ENCODE assay signal across 9 cellular contexts in genomic region chr7:143816471-143817140, GRCh38. TPM values are rescaled to one million over a fixed set of nuclear protein-coding genes. Genes with fewer than 3 reads are reported as not detected.
DNase-seq lines count a peak whose midpoint lies in the region; ATAC-seq and TF ChIP-seq lines count a peak whose summit lies in the region.
"Not testable (repeated sequence)": the region's sequence is repeated elsewhere in the genome, so short reads cannot be mapped to it uniquely, and the experiment has no call there.
"Had no signal": no experiment of that assay in that cellular context is flagged by ENCODE, and none has a peak within 500 bp of the region (broad histone marks: within the 10 kb centered on the region; RNA-seq: fewer than 3 reads in every experiment).

No MANE protein-coding gene starts in this region.

- H3K9me3 ChIP-seq in body of pancreas, right lobe of liver: not testable (repeated sequence)

- intact Hi-C loops in body of pancreas (cut with DNase I); right lobe of liver (cut with DNase I): not testable (repeated sequence)

- H3K27me3 ChIP-seq in body of pancreas, right lobe of liver: not testable (repeated sequence)

- WGBS in body of pancreas, 2 donors, result 65% methylated on average over 2 of the region's 8 CpGs; no CpG with 5 or more reads in 1 of the 2 donors
- WGBS in right lobe of liver (ENCODE audit: insufficient coverage, low coverage, low lambda C conversion rate, missing lambda C conversion rate), result no CpG with 5 or more reads among the region's 8 CpGs

- not testable (repeated sequence) for H3K27ac ChIP-seq in body of pancreas
- H3K27ac ChIP-seq in right lobe of liver, result peak overlapping the region in 1 of 3 donors; percentile 67

- peak; percentile 0 for DNase-seq in Daoy (ENCODE audit: low read depth)
- peak; percentile 14 for DNase-seq in LNCaP clone FGC (ENCODE audit: low read depth)
- peak; percentile 9 for DNase-seq in activated CD8-positive, alpha-beta T cell treated with anti-CD3 and anti-CD28 coated beads, Interleukin-2, amount 10 ng/mL, durations not matched to agents 7 days and 5 days
- DNase-seq in body of pancreas, result peak in 1 of 4 donors; percentile 1
- DNase-seq in left lobe of liver (ENCODE audit: low spot score), result peak; percentile 29
- DNase-seq in right lobe of liver, result peak in 1 of 3 donors; percentile 11

- H3K4me3 ChIP-seq in LNCaP clone FGC (ENCODE audit: low read depth, low read length); body of pancreas; right lobe of liver: not testable (repeated sequence)

- not testable (repeated sequence) for H3K27ac Mint-ChIP-seq in activated CD8-positive, alpha-beta T cell treated with anti-CD3 and anti-CD28 coated beads, Interleukin-2, amount 10 ng/mL, durations not matched to agents 7 days and 5 days

- not testable (repeated sequence) for TF ChIP-seq POLR2A in body of pancreas (IDR thresholded peaks at IDR 0.05); right lobe of liver (IDR thresholded peaks at IDR 0.05)

- not testable (repeated sequence) for TF ChIP-seq CTCF in LNCaP clone FGC (IDR thresholded peaks at IDR 0.05; ENCODE audit: control insufficient read depth, extremely low read depth, insufficient read depth); body of pancreas (IDR thresholded peaks at IDR 0.05); right lobe of liver (IDR thresholded peaks at IDR 0.05)

- H3K9me3 Mint-ChIP-seq in activated CD8-positive, alpha-beta T cell treated with anti-CD3 and anti-CD28 coated beads, Interleukin-2, amount 10 ng/mL, durations not matched to agents 7 days and 5 days (ENCODE audit: insufficient read depth), result not testable (repeated sequence)

- not testable (repeated sequence) for H3K36me3 Mint-ChIP-seq in activated CD8-positive, alpha-beta T cell treated with anti-CD3 and anti-CD28 coated beads, Interleukin-2, amount 10 ng/mL, durations not matched to agents 7 days and 5 days (ENCODE audit: low read depth)

- not testable (repeated sequence) for H3K4me1 ChIP-seq in body of pancreas, right lobe of liver

- POLR2A ChIA-PET in activated CD8-positive, alpha-beta T cell treated with anti-CD3 and anti-CD28 coated beads, Interleukin-2, amount 10 ng/mL, durations not matched to agents 7 days and 5 days (lab: Charles Lee), result not testable (repeated sequence)

- ATAC-seq in activated CD8-positive, alpha-beta T cell treated with anti-CD3 and anti-CD28 coated beads, Interleukin-2, amount 10 ng/mL, durations not matched to agents 7 days and 5 days, result not testable (repeated sequence)
- ATAC-seq in body of pancreas (peak; percentile 53), left lobe of liver (peak; percentile 88), right lobe of liver (peak; percentile 81 to 90 (median 84))

- CTCF ChIA-PET in activated CD8-positive, alpha-beta T cell treated with anti-CD3 and anti-CD28 coated beads, Interleukin-2, amount 10 ng/mL, durations not matched to agents 7 days and 5 days (lab: Charles Lee), result not testable (repeated sequence)

- H3K36me3 ChIP-seq in body of pancreas (replicated peaks in 1 of 2; ENCODE audit: insufficient read depth in 1 of 2, low read depth in 2 of 2); right lobe of liver: not testable (repeated sequence)

- H3K4me3 Mint-ChIP-seq in activated CD8-positive, alpha-beta T cell treated with anti-CD3 and anti-CD28 coated beads, Interleukin-2, amount 10 ng/mL, durations not matched to agents 7 days and 5 days, result not testable (repeated sequence)

- H3K27me3 Mint-ChIP-seq in activated CD8-positive, alpha-beta T cell treated with anti-CD3 and anti-CD28 coated beads, Interleukin-2, amount 10 ng/mL, durations not matched to agents 7 days and 5 days (ENCODE audit: low read depth), result not testable (repeated sequence)

- not testable (repeated sequence) for H3K4me1 Mint-ChIP-seq in activated CD8-positive, alpha-beta T cell treated with anti-CD3 and anti-CD28 coated beads, Interleukin-2, amount 10 ng/mL, durations not matched to agents 7 days and 5 days (ENCODE audit: low read depth)

RNA-seq across cellular contexts. Expression of gene CTAGE6, which starts 59.1 kb away (rescaled TPM):
- not detected in 2 replicates for total RNA-seq in Daoy (2014; rRNA removed; shearing (Covaris generic))
- total RNA-seq in activated CD8-positive, alpha-beta T cell treated with anti-CD3 and anti-CD28 coated beads, Interleukin-2, amount 10 ng/mL, durations not matched to agents 7 days and 5 days, result 1 to 10 TPM in 1 of 2 experiments, under 1 TPM in 1; 0.44 to 1.2 TPM
- under 1 TPM in 1 of 2 donors, not detected in 1; 0.26 TPM for total RNA-seq in body of pancreas
- not detected for total RNA-seq in left lobe of liver
- under 1 TPM in 2 of 6 experiments, not detected in 4; 0.12 to 0.22 TPM for total RNA-seq in right lobe of liver
- total RNA-seq: A172, Caco-2, Calu3 had no signal
